ENCODE assay signal across 1 cellular context in the genomic region with DNA sequence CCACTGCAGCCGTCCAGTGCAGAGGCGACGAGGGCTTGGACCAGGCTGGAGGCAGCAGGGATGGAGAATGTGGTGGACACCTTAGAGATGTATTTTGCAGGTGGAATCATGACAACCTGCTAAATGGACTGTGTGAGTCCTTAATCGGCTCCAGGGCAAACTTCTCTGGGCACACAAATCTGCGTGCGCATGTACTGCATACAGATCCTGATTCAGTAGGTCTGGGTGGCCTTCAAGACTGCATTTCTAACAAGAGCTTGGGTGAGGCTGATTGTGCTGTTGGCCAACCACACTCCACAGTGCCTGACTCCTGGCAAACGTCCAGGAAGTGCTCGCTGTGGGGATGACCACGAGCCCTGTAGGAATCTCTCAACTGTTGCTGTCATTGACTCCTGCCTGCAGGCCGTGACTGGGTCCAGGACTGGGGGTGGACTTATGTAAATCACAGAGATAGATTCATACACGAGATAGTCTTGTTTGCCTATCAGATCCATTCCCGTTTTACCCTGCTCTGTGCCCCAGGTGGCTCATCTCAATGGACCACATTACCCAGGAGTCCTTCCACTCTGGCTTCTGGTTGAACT.
TF ChIP-seq lines count a peak whose summit lies in the region.

No MANE protein-coding gene starts in this region.

TF ChIP-seq in GM23338, 12 proteins besides CTCF, POLR2A, EP300 and RAD21 (continued from another document):
- TF ChIP-seq, protein P1, sequence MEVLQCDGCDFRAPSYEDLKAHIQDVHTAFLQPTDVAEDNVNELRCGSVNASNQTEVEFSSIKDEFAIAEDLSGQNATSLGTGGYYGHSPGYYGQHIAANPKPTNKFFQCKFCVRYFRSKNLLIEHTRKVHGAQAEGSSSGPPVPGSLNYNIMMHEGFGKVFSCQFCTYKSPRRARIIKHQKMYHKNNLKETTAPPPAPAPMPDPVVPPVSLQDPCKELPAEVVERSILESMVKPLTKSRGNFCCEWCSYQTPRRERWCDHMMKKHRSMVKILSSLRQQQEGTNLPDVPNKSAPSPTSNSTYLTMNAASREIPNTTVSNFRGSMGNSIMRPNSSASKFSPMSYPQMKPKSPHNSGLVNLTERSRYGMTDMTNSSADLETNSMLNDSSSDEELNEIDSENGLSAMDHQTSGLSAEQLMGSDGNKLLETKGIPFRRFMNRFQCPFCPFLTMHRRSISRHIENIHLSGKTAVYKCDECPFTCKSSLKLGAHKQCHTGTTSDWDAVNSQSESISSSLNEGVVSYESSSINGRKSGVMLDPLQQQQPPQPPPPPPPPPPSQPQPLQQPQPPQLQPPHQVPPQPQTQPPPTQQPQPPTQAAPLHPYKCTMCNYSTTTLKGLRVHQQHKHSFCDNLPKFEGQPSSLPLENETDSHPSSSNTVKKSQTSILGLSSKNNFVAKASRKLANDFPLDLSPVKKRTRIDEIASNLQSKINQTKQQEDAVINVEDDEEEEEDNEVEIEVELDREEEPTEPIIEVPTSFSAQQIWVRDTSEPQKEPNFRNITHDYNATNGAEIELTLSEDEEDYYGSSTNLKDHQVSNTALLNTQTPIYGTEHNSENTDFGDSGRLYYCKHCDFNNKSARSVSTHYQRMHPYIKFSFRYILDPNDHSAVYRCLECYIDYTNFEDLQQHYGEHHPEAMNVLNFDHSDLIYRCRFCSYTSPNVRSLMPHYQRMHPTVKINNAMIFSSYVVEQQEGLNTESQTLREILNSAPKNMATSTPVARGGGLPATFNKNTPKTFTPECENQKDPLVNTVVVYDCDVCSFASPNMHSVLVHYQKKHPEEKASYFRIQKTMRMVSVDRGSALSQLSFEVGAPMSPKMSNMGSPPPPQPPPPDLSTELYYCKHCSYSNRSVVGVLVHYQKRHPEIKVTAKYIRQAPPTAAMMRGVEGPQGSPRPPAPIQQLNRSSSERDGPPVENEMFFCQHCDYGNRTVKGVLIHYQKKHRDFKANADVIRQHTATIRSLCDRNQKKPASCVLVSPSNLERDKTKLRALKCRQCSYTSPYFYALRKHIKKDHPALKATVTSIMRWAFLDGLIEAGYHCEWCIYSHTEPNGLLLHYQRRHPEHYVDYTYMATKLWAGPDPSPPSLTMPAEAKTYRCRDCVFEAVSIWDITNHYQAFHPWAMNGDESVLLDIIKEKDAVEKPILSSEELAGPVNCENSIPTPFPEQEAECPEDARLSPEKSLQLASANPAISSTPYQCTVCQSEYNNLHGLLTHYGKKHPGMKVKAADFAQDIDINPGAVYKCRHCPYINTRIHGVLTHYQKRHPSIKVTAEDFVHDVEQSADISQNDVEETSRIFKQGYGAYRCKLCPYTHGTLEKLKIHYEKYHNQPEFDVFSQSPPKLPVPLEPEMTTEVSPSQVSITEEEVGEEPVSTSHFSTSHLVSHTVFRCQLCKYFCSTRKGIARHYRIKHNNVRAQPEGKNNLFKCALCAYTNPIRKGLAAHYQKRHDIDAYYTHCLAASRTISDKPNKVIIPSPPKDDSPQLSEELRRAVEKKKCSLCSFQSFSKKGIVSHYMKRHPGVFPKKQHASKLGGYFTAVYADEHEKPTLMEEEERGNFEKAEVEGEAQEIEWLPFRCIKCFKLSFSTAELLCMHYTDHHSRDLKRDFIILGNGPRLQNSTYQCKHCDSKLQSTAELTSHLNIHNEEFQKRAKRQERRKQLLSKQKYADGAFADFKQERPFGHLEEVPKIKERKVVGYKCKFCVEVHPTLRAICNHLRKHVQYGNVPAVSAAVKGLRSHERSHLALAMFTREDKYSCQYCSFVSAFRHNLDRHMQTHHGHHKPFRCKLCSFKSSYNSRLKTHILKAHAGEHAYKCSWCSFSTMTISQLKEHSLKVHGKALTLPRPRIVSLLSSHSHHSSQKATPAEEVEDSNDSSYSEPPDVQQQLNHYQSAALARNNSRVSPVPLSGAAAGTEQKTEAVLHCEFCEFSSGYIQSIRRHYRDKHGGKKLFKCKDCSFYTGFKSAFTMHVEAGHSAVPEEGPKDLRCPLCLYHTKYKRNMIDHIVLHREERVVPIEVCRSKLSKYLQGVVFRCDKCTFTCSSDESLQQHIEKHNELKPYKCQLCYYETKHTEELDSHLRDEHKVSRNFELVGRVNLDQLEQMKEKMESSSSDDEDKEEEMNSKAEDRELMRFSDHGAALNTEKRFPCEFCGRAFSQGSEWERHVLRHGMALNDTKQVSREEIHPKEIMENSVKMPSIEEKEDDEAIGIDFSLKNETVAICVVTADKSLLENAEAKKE (CRISPR knock-in tag; IDR thresholded peaks at IDR 0.05): no peak
- TF ChIP-seq CREB1 (CRISPR knock-in tag; IDR thresholded peaks at IDR 0.05; ENCODE audit: low read depth) (no peak), ZNF331 (CRISPR knock-in tag; IDR thresholded peaks at IDR 0.05; ENCODE audit: low read depth) (no peak), EZH2 (IDR thresholded peaks at IDR 0.05; ENCODE audit: low read depth, unreplicated experiment) (no peak), JUNB (IDR thresholded peaks at IDR 0.05; ENCODE audit: unreplicated experiment) (no peak)
- TF ChIP-seq, protein P2, sequence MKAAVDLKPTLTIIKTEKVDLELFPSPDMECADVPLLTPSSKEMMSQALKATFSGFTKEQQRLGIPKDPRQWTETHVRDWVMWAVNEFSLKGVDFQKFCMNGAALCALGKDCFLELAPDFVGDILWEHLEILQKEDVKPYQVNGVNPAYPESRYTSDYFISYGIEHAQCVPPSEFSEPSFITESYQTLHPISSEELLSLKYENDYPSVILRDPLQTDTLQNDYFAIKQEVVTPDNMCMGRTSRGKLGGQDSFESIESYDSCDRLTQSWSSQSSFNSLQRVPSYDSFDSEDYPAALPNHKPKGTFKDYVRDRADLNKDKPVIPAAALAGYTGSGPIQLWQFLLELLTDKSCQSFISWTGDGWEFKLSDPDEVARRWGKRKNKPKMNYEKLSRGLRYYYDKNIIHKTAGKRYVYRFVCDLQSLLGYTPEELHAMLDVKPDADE (IDR thresholded peaks at IDR 0.05): no peak
